In the genomic region with DNA sequence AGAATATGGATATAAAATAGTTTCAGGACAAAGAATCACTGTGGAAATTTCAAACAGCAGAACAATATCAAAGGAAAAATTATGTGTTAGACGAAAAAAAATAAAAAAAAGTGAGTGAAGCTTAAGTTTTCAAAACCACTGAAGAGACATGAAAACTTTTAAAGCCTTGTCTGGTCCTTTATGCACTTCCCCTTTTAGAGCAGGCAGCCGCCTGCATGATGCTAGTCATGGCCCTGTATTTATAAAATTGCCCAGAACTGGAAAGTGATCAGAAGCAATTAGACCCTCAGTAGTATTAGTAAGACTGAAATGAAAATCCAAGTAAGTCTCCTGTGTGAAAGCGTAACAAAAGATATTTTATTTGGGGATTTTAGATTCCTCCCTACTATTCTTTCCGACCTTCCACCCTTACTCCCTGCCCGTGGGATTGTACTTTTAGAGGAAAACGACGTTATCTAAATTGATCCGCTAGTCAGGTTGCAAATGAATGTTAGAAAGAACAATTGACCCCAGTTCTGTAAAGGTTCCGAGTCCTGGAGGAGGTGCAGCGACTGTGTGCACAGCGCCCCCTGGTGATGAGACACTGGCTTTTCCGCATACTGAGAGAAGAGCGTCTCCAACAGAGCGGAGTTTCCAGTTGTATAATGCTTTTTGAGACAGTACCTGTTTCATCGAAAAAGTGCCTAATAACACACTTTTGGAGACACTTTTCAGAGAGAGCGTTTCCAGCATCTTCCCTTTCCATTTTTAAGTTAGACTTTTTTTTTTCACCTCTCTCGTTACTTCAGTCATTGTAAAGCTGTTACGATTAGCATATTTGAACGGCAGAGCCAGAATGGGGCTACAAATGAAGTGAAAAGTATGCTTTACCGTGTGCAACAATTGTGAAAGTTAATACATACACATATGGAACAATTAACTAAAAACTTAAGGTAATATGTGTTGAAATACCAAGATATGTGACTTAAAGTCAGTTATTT, we compare ENCODE assay signal across 9 cellular contexts. TPM values are rescaled to one million over a fixed set of nuclear protein-coding genes. Genes with fewer than 3 reads are reported as not detected.
A peak's percentile ranks its signal among the peaks of the same experiment; 100 is the strongest.
DNase-seq lines count a peak whose midpoint lies in the region; FAIRE-seq and TF ChIP-seq lines count a peak whose summit lies in the region.
"Had no signal": no experiment of that assay in that cellular context is flagged by ENCODE, and none has a peak within 500 bp of the region (broad histone marks: within the 10 kb centered on the region; RNA-seq: fewer than 3 reads in every experiment).

No MANE protein-coding gene starts in this region.

- peaks cover 5 to 6% of the 10 kb centered on the region in 2 donors for H3K36me3 ChIP-seq in adrenal gland (replicated peaks in 1 of 2)

- DNase-seq in stimulated activated CD4-positive, alpha-beta T cell treated with anti-CD3 and anti-CD28 coated beads, Interleukin-15, amount 100 ng/mL, for 24 hours = peak; percentile 36
- DNase-seq in stimulated activated CD4-positive, alpha-beta T cell treated with anti-CD3 and anti-CD28 coated beads, Interleukin-12 subunit alpha, Interleukin-12 subunit beta, amount 100 ng/mL, for 4 hours = no peak
- no peak for DNase-seq in LNCaP clone FGC (ENCODE audit: low read depth)
- DNase-seq in adrenal gland = peak in 6 of 7 donors; percentile 33 to 79 (median 62)
- peak; percentile 68 for DNase-seq in iPS-NIHi7 (ENCODE audit: extremely low spot score)
- DNase-seq in urothelium cell line (ENCODE audit: low spot score) = peak; percentile 58
- DNase-seq in activated CD8-positive, alpha-beta memory T cell treated with anti-CD3 and anti-CD28 coated beads, Interleukin-2, amount 50 U/mL, for 4 hours = no peak
- no peak for DNase-seq in globus pallidus (ENCODE audit: low spot score)

- no peak for FAIRE-seq in urothelium cell line (lab: Jason Lieb, UNC)

- H3K4me1 ChIP-seq in adrenal gland (replicated peaks in 1 of 2) = peaks cover 0 to 7% of the 10 kb centered on the region in 2 donors
- H3K4me1 ChIP-seq: HAP-1 had no signal

- no peaks in the 10 kb centered on the region for H3K9me3 ChIP-seq in adrenal gland (replicated peaks in 1 of 3)
- H3K9me3 ChIP-seq: HAP-1 had no signal

- no peaks in the 10 kb centered on the region for H3K27me3 ChIP-seq in adrenal gland

- peak; percentile 92 for TF ChIP-seq CTCF in LNCaP clone FGC (IDR thresholded peaks at IDR 0.05; ENCODE audit: control insufficient read depth, extremely low read depth, insufficient read depth)
- peak; percentile 52 to 66 (median 59) for TF ChIP-seq CTCF in adrenal gland (IDR thresholded peaks at IDR 0.05)

- intact Hi-C loops in adrenal gland (cut with DNase I) = no loop called here

- no peak overlapping the region for H3K27ac ChIP-seq in adrenal gland

- H3K4me3 ChIP-seq in LNCaP clone FGC (ENCODE audit: low read depth, low read length) (no peak overlapping the region), adrenal gland (no peak overlapping the region)
- H3K4me3 ChIP-seq: HAP-1 had no signal

- TF ChIP-seq POLR2A in adrenal gland (IDR thresholded peaks at IDR 0.05) = no peak

- WGBS in adrenal gland, 4 donors = 82 to 86% (median 85%) methylated on average over 20 of the region's 20 CpGs

RNA-seq across cellular contexts. Expression of gene MGST1, which starts 12.4 kb away (rescaled TPM):
- total RNA-seq in adrenal gland = 1,000 to 10,000 TPM in 3 of 8 donors, 100 to 1,000 TPM in 5; 688 to 2,399 (median 877) TPM
- polyA plus RNA-seq in adrenal gland = 1,000 to 10,000 TPM in 1 of 3 donors, 100 to 1,000 TPM in 2; 197 to 6,375 (median 736) TPM

Comparison
In these comparisons a context has a peak if more than half of its experiments do, and no peak if none do; other contexts are left out.
1. DNase-seq: peak in stimulated activated CD4-positive, alpha-beta T cell treated with anti-CD3 and anti-CD28 coated beads, Interleukin-15, amount 100 ng/mL, for 24 hours (single experiment), adrenal gland (6 of 7), iPS-NIHi7 (single experiment) and urothelium cell line (single experiment); none in stimulated activated CD4-positive, alpha-beta T cell treated with anti-CD3 and anti-CD28 coated beads, Interleukin-12 subunit alpha, Interleukin-12 subunit beta, amount 100 ng/mL, for 4 hours (single experiment), LNCaP clone FGC (single experiment), activated CD8-positive, alpha-beta memory T cell treated with anti-CD3 and anti-CD28 coated beads, Interleukin-2, amount 50 U/mL, for 4 hours (single experiment) and globus pallidus (single experiment).